In genomic region chr19:40607311-40607871, GRCh38 we compare ENCODE assay signal across 11 cellular contexts. TPM values are rescaled to one million over a fixed set of nuclear protein-coding genes. Genes with fewer than 3 reads are reported as not detected.
DNase-seq lines count a peak whose midpoint lies in the region; ATAC-seq, FAIRE-seq and TF ChIP-seq lines count a peak whose summit lies in the region.
"Had no signal": no experiment of that assay in that cellular context is flagged by ENCODE, and none has a peak within 500 bp of the region (broad histone marks: within the 10 kb centered on the region; RNA-seq: fewer than 3 reads in every experiment).

No MANE protein-coding gene starts in this region.

- no peak for FAIRE-seq in small intestine (lab: Jason Lieb, UNC)

- intact Hi-C loops in activated CD4-positive, alpha-beta memory T cell treated with anti-CD3 and anti-CD28 coated beads for 36 hours (cut with micrococcal nuclease): no loop called here
- intact Hi-C loops in prostate gland (cut with DNase I): loop anchor here (10.0 kb wide), 1 partner anchor 143 kb away; the partner anchor contains the start of genes BLVRB and SPTBN4

- H3K27me3 Mint-ChIP-seq in activated T-cell treated with anti-CD3 and anti-CD28 coated beads, Interleukin-2, amount 50 U/mL, for 72 hours (ENCODE audit: low read depth): peaks cover 13% of the 10 kb centered on the region
- peaks cover 3% of the 10 kb centered on the region for H3K27me3 Mint-ChIP-seq in activated CD4-positive, alpha-beta memory T cell treated with anti-CD3 and anti-CD28 coated beads for 36 hours

- DNase-seq in activated T-cell treated with anti-CD3 and anti-CD28 coated beads, Interleukin-2, amount 50 U/mL, for 72 hours: no peak
- no peak for DNase-seq in activated T-cell treated with anti-CD3 and anti-CD28 coated beads for 4 hours
- DNase-seq in activated CD4-positive, alpha-beta memory T cell treated with anti-CD3 and anti-CD28 coated beads for 36 hours: no peak
- DNase-seq in small intestine: peak; percentile 90
- no peak for DNase-seq in DMS153 treated with DMSO at 0.1 percent for 48 hours (lab: John Stamatoyannopoulos, UW; ENCODE audit: unreplicated experiment)
- no peak for DNase-seq in prostate gland (ENCODE audit: low spot score)
- DNase-seq: MV-4-11; stimulated activated CD4-positive, alpha-beta T cell treated with anti-CD3 and anti-CD28 coated beads, Interleukin-2, amount 100 ng/mL, for 48 hours; substantia nigra had no signal

- peak overlapping the region; percentile 45 to 97 for H3K4me3 Mint-ChIP-seq in activated T-cell treated with anti-CD3 and anti-CD28 coated beads, Interleukin-2, amount 50 U/mL, for 72 hours
- peak overlapping the region; percentile 13 for H3K4me3 Mint-ChIP-seq in activated CD4-positive, alpha-beta memory T cell treated with anti-CD3 and anti-CD28 coated beads for 36 hours

- H3K9me3 Mint-ChIP-seq in activated T-cell treated with anti-CD3 and anti-CD28 coated beads, Interleukin-2, amount 50 U/mL, for 72 hours: no peaks in the 10 kb centered on the region
- no peaks in the 10 kb centered on the region for H3K9me3 Mint-ChIP-seq in activated CD4-positive, alpha-beta memory T cell treated with anti-CD3 and anti-CD28 coated beads for 36 hours

- peaks cover 88% of the 10 kb centered on the region for H3K4me1 Mint-ChIP-seq in activated T-cell treated with anti-CD3 and anti-CD28 coated beads, Interleukin-2, amount 50 U/mL, for 72 hours (ENCODE audit: low read depth)
- peaks cover 76% of the 10 kb centered on the region for H3K4me1 Mint-ChIP-seq in activated CD4-positive, alpha-beta memory T cell treated with anti-CD3 and anti-CD28 coated beads for 36 hours (ENCODE audit: low read depth)

- no peak for TF ChIP-seq CTCF in prostate gland (IDR thresholded peaks at IDR 0.05)

- H3K27ac Mint-ChIP-seq in activated T-cell treated with anti-CD3 and anti-CD28 coated beads, Interleukin-2, amount 50 U/mL, for 72 hours: no peak overlapping the region
- no peak overlapping the region for H3K27ac Mint-ChIP-seq in activated CD4-positive, alpha-beta memory T cell treated with anti-CD3 and anti-CD28 coated beads for 36 hours

- ATAC-seq in activated T-cell treated with anti-CD3 and anti-CD28 coated beads, Interleukin-2, amount 50 U/mL, for 72 hours (replicated peaks in 1 of 2): no peak
- ATAC-seq in GM21619 (IDR thresholded peaks at IDR 0.05; ENCODE audit: unreplicated experiment): no peak

- POLR2A ChIA-PET in activated CD4-positive, alpha-beta memory T cell treated with anti-CD3 and anti-CD28 coated beads for 36 hours (lab: Charles Lee): no interaction called here

- H3K36me3 ChIP-seq in iPS-15b (ENCODE audit: control insufficient read depth, insufficient read depth, low read length) (no peaks in the 10 kb centered on the region), small intestine (ENCODE audit: control insufficient read depth in 2 of 2, insufficient read depth in 2 of 2, low read length in 2 of 2) (no peaks in the 10 kb centered on the region), prostate gland (no peaks in the 10 kb centered on the region)

- H3K9ac ChIP-seq in iPS-15b (ENCODE audit: low read depth, low read length): no peak overlapping the region

- H3K27ac ChIP-seq in small intestine (ENCODE audit: low read depth in 1 of 2, low read length in 1 of 2) (peak overlapping the region; percentile 88 to 92), prostate gland (no peak overlapping the region)

- H3K9me3 ChIP-seq in iPS-15b (ENCODE audit: control insufficient read depth, insufficient read depth, low read length): no peaks in the 10 kb centered on the region
- H3K9me3 ChIP-seq in small intestine (ENCODE audit: control insufficient read depth, low read depth): no peaks in the 10 kb centered on the region
- no peaks in the 10 kb centered on the region for H3K9me3 ChIP-seq in prostate gland

- CTCF ChIA-PET in activated CD4-positive, alpha-beta memory T cell treated with anti-CD3 and anti-CD28 coated beads for 36 hours (lab: Charles Lee): interaction anchor here (0.5 to 3.1 kb wide), 2 partner anchors 27 to 120 kb away, joined by 3 to 29 read pairs; no protein-coding TSS in a partner anchor

- TF ChIP-seq POLR2A in prostate gland (IDR thresholded peaks at IDR 0.05): no peak

- H3K36me3 Mint-ChIP-seq in activated T-cell treated with anti-CD3 and anti-CD28 coated beads, Interleukin-2, amount 50 U/mL, for 72 hours (ENCODE audit: insufficient read depth in 2 of 2): no peaks in the 10 kb centered on the region
- H3K36me3 Mint-ChIP-seq in activated CD4-positive, alpha-beta memory T cell treated with anti-CD3 and anti-CD28 coated beads for 36 hours: no peaks in the 10 kb centered on the region

- peaks cover 8% of the 10 kb centered on the region for H3K4me1 ChIP-seq in iPS-15b (ENCODE audit: control insufficient read depth, insufficient read depth, low read length)
- H3K4me1 ChIP-seq in small intestine (ENCODE audit: control insufficient read depth in 2 of 2, insufficient read depth in 1 of 2, low read depth in 1 of 2, low read length in 1 of 2): peaks cover 13 to 16% of the 10 kb centered on the region in 2 donors
- peaks cover 14% of the 10 kb centered on the region for H3K4me1 ChIP-seq in prostate gland (replicated peaks)

- H3K4me3 ChIP-seq in iPS-15b (ENCODE audit: low read depth, low read length): peak overlapping the region; percentile 18
- H3K4me3 ChIP-seq in small intestine (ENCODE audit: low read depth in 1 of 2, low read length in 2 of 2): no peak overlapping the region
- no peak overlapping the region for H3K4me3 ChIP-seq in prostate gland

- WGBS in small intestine, 3 donors: 30 to 48% (median 41%) methylated on average over 24 to 26 of the region's 26 CpGs
- WGBS in prostate gland: 69% methylated on average over 26 of the region's 26 CpGs

- H3K27me3 ChIP-seq in iPS-15b (ENCODE audit: control insufficient read depth, insufficient read depth, low read length): peaks cover 72% of the 10 kb centered on the region
- H3K27me3 ChIP-seq in small intestine (ENCODE audit: control insufficient read depth in 2 of 2, insufficient read depth in 2 of 2, low read length in 2 of 2): no peaks in the 10 kb centered on the region
- H3K27me3 ChIP-seq in prostate gland (replicated peaks; ENCODE audit: insufficient read depth): no peaks in the 10 kb centered on the region

RNA-seq across cellular contexts. Expression of gene LTBP4, which starts 6.2 kb away (rescaled TPM):
- total RNA-seq in activated T-cell treated with anti-CD3 and anti-CD28 coated beads, Interleukin-2, amount 50 U/mL, for 72 hours: 100 to 1,000 TPM; 164 to 195 TPM
- 100 to 1,000 TPM; 178 to 182 TPM for total RNA-seq in activated CD4-positive, alpha-beta memory T cell treated with anti-CD3 and anti-CD28 coated beads for 36 hours
- 100 to 1,000 TPM in 1 of 3 donors, 10 to 100 TPM in 2; 63.3 to 162 (median 69.2) TPM for polyA plus RNA-seq in small intestine
- total RNA-seq in prostate gland: 100 to 1,000 TPM; 160 to 500 TPM

RNA-seq across cellular contexts. Expression of gene SHKBP1, which starts 30.7 kb away (rescaled TPM):
- total RNA-seq in activated T-cell treated with anti-CD3 and anti-CD28 coated beads, Interleukin-2, amount 50 U/mL, for 72 hours: 100 to 1,000 TPM; 145 to 152 TPM
- total RNA-seq in activated CD4-positive, alpha-beta memory T cell treated with anti-CD3 and anti-CD28 coated beads for 36 hours: 100 to 1,000 TPM; 112 to 126 TPM
- 10 to 100 TPM; 56.6 to 70.3 (median 64.2) TPM for polyA plus RNA-seq in small intestine
- 10 to 100 TPM; 54.6 to 91.6 TPM for total RNA-seq in prostate gland

Comparison
In these comparisons a context has a peak if more than half of its experiments do, and no peak if none do; other contexts are left out.
1. H3K27ac ChIP-seq: peak in small intestine (2 of 2); none in prostate gland (0 of 2).